ENCODE assay signal across 25 cellular contexts in genomic region chr1:228114827-228115226, GRCh38. TPM values are rescaled to one million over a fixed set of nuclear protein-coding genes. Genes with fewer than 3 reads are reported as not detected.
DNase-seq lines count a peak whose midpoint lies in the region; ATAC-seq, FAIRE-seq and TF ChIP-seq lines count a peak whose summit lies in the region.
"Had no signal": no experiment of that assay in that cellular context is flagged by ENCODE, and none has a peak within 500 bp of the region (broad histone marks: within the 10 kb centered on the region; RNA-seq: fewer than 3 reads in every experiment).

No MANE protein-coding gene starts in this region.

- in situ Hi-C loops in HepG2 (cut with HindIII; ENCODE audit: extremely low pct_ligation_motif_present, low pct_unique_long_range_greater_than_20kb): no loop called here

- BruUV-seq in HepG2 (replicated peaks; lab: Mats Ljungman, UMichigan): no TSS peak

- POLR2A ChIA-PET in HepG2 (lab: Yijun Ruan, JAX): interaction anchor here (0.9 to 2.6 kb wide), 2 partner anchors 16 to 51 kb away, joined by 3 to 8 read pairs; partner anchors contain the start of gene IBA57

- FAIRE-seq in HepG2 (lab: Jason Lieb, UNC): peak; percentile 59
- FAIRE-seq in TTC549 (lab: Jason Lieb, UNC): peak; percentile 64
- FAIRE-seq in colon (lab: Jason Lieb, UNC): peak; percentile 21
- FAIRE-seq: GM12891, GM19239 had no signal

- no peak for TF ChIP-seq RAD21 in HepG2 (CRISPR knock-in tag; IDR thresholded peaks at IDR 0.05)

- 22% methylated on average over 3 of the region's 3 CpGs for WGBS in HepG2 (ENCODE audit: low lambda C conversion rate)
- 51% methylated on average over 3 of the region's 3 CpGs for WGBS in right lobe of liver (ENCODE audit: insufficient coverage, low coverage, low lambda C conversion rate, missing lambda C conversion rate)

- peak; percentile 54 for DNase-seq in HepG2 (ENCODE audit: low spot score)
- DNase-seq in right lobe of liver: no peak
- DNase-seq in mucosa of descending colon: no peak
- DNase-seq: AML-193; Caco-2; Calu3; CD4-positive, alpha-beta T cell; CD8-positive, alpha-beta T cell; DMS 273 treated with DMSO at 0.1 percent for 48 hours; DMS153; DMS53; DMS79; DND-41; EL; GF-D8 had no signal

- H3K36me3 ChIP-seq in HepG2 (replicated peaks in 1 of 2; ENCODE audit: control insufficient read depth in 1 of 2, insufficient read depth in 2 of 2, low read length in 2 of 2) (no peaks in the 10 kb centered on the region), right lobe of liver (no peaks in the 10 kb centered on the region), mucosa of descending colon (ENCODE audit: low read depth) (no peaks in the 10 kb centered on the region)

- peak overlapping the region; percentile 9; the same call in 1 of the 2 replicates for H3K4me2 ChIP-seq in HepG2 (ENCODE audit: low read depth, low read length)
- H3K4me2 ChIP-seq: A549; BLaER1 treated with 17β-estradiol and CSF1 and Interleukin-3, amounts not matched to agents 10 nM and 100 nM had no signal

- TF ChIP-seq POLR2A in HepG2 (IDR thresholded peaks at IDR 0.05; ENCODE audit: insufficient read depth in 1 of 2, low read depth in 2 of 2, low read length in 2 of 2) (no peak), right lobe of liver (IDR thresholded peaks at IDR 0.05) (no peak)

- H4K20me1 ChIP-seq in HepG2 (ENCODE audit: insufficient read depth, low read length): no peaks in the 10 kb centered on the region
- H4K20me1 ChIP-seq: BLaER1 treated with 17β-estradiol and CSF1 and Interleukin-3, amounts not matched to agents 10 nM and 100 nM had no signal

- CTCF ChIA-PET in HepG2 (lab: Yijun Ruan, JAX; ENCODE audit: low intra/inter-chr PET ratio, low total read pairs): no interaction called here

- H2AFZ ChIP-seq in HepG2 (ENCODE audit: low read length): no peak overlapping the region

- H3K27ac ChIP-seq in HepG2 (ENCODE audit: extremely low read length, insufficient read depth, low read length): no peak overlapping the region
- no peak overlapping the region for H3K27ac ChIP-seq in right lobe of liver
- H3K27ac ChIP-seq: 22Rv1; A549; BLaER1 treated with 17β-estradiol and CSF1 and Interleukin-3, amounts not matched to agents 10 nM and 100 nM; C4-2B had no signal

- H3K9ac ChIP-seq in HepG2 (ENCODE audit: insufficient read depth, low read depth, low read length): no peak overlapping the region
- H3K9ac ChIP-seq: BLaER1 treated with 17β-estradiol and CSF1 and Interleukin-3, amounts not matched to agents 10 nM and 100 nM had no signal

- H3K4me3 ChIP-seq in HepG2 (replicated peaks in 1 of 3; ENCODE audit: insufficient read depth in 1 of 3, low read depth in 2 of 3, low read length in 3 of 3): no peak overlapping the region
- no peak overlapping the region for H3K4me3 ChIP-seq in right lobe of liver
- no peak overlapping the region for H3K4me3 ChIP-seq in mucosa of descending colon
- H3K4me3 ChIP-seq: A549; BLaER1 treated with 17β-estradiol and CSF1 and Interleukin-3, amounts not matched to agents 10 nM and 100 nM had no signal

- H3K4me1 ChIP-seq in HepG2 (ENCODE audit: insufficient read depth, low read length): peaks cover 34% of the 10 kb centered on the region
- no peaks in the 10 kb centered on the region for H3K4me1 ChIP-seq in right lobe of liver
- no peaks in the 10 kb centered on the region for H3K4me1 ChIP-seq in mucosa of descending colon (ENCODE audit: low read depth)

- H3K79me2 ChIP-seq in HepG2 (ENCODE audit: insufficient read depth, low read length): no peaks in the 10 kb centered on the region

- H3K27me3 ChIP-seq in HepG2 (ENCODE audit: control insufficient read depth in 1 of 2, insufficient read depth in 2 of 2, low read length in 2 of 2) (no peaks in the 10 kb centered on the region; a peak in 1 of 5 replicates), right lobe of liver (no peaks in the 10 kb centered on the region)
- H3K27me3 ChIP-seq: BLaER1 treated with 17β-estradiol and CSF1 and Interleukin-3, amounts not matched to agents 10 nM and 100 nM had no signal

- ATAC-seq in HepG2 (no peak), right lobe of liver (no peak), mucosa of descending colon (no peak), GM21360 (IDR thresholded peaks at IDR 0.05; ENCODE audit: unreplicated experiment) (no peak)
- no peak for ATAC-seq in activated CD4-positive, CD25-positive, alpha-beta regulatory T cell treated with anti-CD3 and anti-CD28 coated beads, Interleukin-2, amount 50 U/mL, for 24 hours
- ATAC-seq: A549; CD8-positive, alpha-beta T cell had no signal

- intact Hi-C loops in HepG2 (cut with micrococcal nuclease; ENCODE audit: unreplicated experiment) (no loop called here), right lobe of liver (cut with DNase I) (no loop called here), mucosa of descending colon (cut with DNase I, micrococcal nuclease) (no loop called here)

- TF ChIP-seq EP300 in HepG2 (IDR thresholded peaks at IDR 0.05; ENCODE audit: low read depth in 2 of 2, low read length in 2 of 2): peak; percentile 33 to 41; a peak in 1 of 4 replicates
- TF ChIP-seq EP300 in HepG2 (CRISPR knock-in tag; IDR thresholded peaks at IDR 0.05; ENCODE audit: borderline replicate concordance): no peak

- H3K9me3 ChIP-seq in HepG2 (ENCODE audit: low read length): peaks cover 21% of the 10 kb centered on the region
- no peaks in the 10 kb centered on the region for H3K9me3 ChIP-seq in right lobe of liver
- no peaks in the 10 kb centered on the region for H3K9me3 ChIP-seq in mucosa of descending colon

- TF ChIP-seq CTCF in HepG2 (CRISPR knock-in tag; IDR thresholded peaks at IDR 0.05) (no peak), right lobe of liver (IDR thresholded peaks at IDR 0.05) (no peak), mucosa of descending colon (IDR thresholded peaks at IDR 0.05) (no peak)

RNA-seq across cellular contexts. Expression of gene MRPL55, which starts 5.7 kb away (rescaled TPM):
- total RNA-seq in HepG2 (2016; rRNA removed; fragmentation: Illumina TruSeq; extraction: Trizol) (92.9 and 97.9 TPM in 2 replicates), right lobe of liver (10 to 100 TPM; 24.2 to 75.9 (median 38.0) TPM), mucosa of descending colon (10 to 100 TPM; 24.3 to 42.1 (median 37.3) TPM)
- 49.0 and 60.3 TPM in 2 replicates for total RNA-seq in HepG2 (2016; cell fraction: cytosol; rRNA removed; fragmentation: Illumina TruSeq; extraction: Trizol; ENCODE audit: low read depth)
- 86.6 and 104 TPM in 2 replicates for total RNA-seq in HepG2 (2016; cell fraction: insoluble cytoplasmic fraction; rRNA removed; fragmentation: Illumina TruSeq; extraction: Trizol)
- total RNA-seq in HepG2 (2016; cell fraction: membrane; rRNA removed; fragmentation: Illumina TruSeq; extraction: Trizol): 54.0 and 72.4 TPM in 2 replicates
- total RNA-seq in HepG2 (2016; cell fraction: nucleus; rRNA removed; fragmentation: Illumina TruSeq; extraction: Trizol): 52.4 and 56.0 TPM in 2 replicates
- polyA plus RNA-seq in HepG2 (2011; rRNA removed): 58.6 and 74.8 TPM in 2 replicates
- polyA plus RNA-seq in HepG2 (2011; cell fraction: cytosol; rRNA removed): 43.3 and 107 TPM in 2 replicates
- 195 and 229 TPM in 2 replicates for polyA plus RNA-seq in HepG2 (2011; cell fraction: nucleus; rRNA removed)
- polyA plus RNA-seq in HepG2 (2012): 31.6 and 40.6 TPM in 2 replicates
- polyA plus RNA-seq in HepG2 (2016; cell fraction: cytosol; fragmentation: Illumina TruSeq; extraction: Trizol; ENCODE audit: low read depth): 37.6 and 50.2 TPM in 2 replicates
- polyA plus RNA-seq in HepG2 (2016; cell fraction: insoluble cytoplasmic fraction; fragmentation: Illumina TruSeq; extraction: Trizol; ENCODE audit: low read depth): 96.5 and 99.2 TPM in 2 replicates
- polyA plus RNA-seq in HepG2 (2016; cell fraction: membrane; fragmentation: Illumina TruSeq; extraction: Trizol; ENCODE audit: low read depth): 41.3 and 57.8 TPM in 2 replicates
- 81.1 and 106 TPM in 2 replicates for polyA plus RNA-seq in HepG2 (2016; cell fraction: nucleus; fragmentation: Illumina TruSeq; extraction: Trizol; ENCODE audit: insufficient read depth, low read depth)
- polyA minus RNA-seq in HepG2 (2011; rRNA and poly(A)+ RNA removed; ENCODE audit: low replicate concordance): 52.6 and 85.2 TPM in 2 replicates
- 25.1 and 31.5 TPM in 2 replicates for polyA minus RNA-seq in HepG2 (2011; cell fraction: cytosol; rRNA and poly(A)+ RNA removed)
- 29.2 and 32.2 TPM in 2 replicates for polyA minus RNA-seq in HepG2 (2011; cell fraction: nucleus; rRNA and poly(A)+ RNA removed)

RNA-seq across cellular contexts. Expression of gene C1orf35, which starts 11.7 kb away (rescaled TPM):
- total RNA-seq in HepG2 (2016; rRNA removed; fragmentation: Illumina TruSeq; extraction: Trizol): 14.2 and 19.3 TPM in 2 replicates
- total RNA-seq in HepG2 (2016; cell fraction: cytosol; rRNA removed; fragmentation: Illumina TruSeq; extraction: Trizol; ENCODE audit: low read depth): 3.6 and 3.9 TPM in 2 replicates
- 12.7 and 19.3 TPM in 2 replicates for total RNA-seq in HepG2 (2016; cell fraction: insoluble cytoplasmic fraction; rRNA removed; fragmentation: Illumina TruSeq; extraction: Trizol)
- total RNA-seq in HepG2 (2016; cell fraction: membrane; rRNA removed; fragmentation: Illumina TruSeq; extraction: Trizol): 5.2 and 7.7 TPM in 2 replicates
- 10.2 and 14.8 TPM in 2 replicates for total RNA-seq in HepG2 (2016; cell fraction: nucleus; rRNA removed; fragmentation: Illumina TruSeq; extraction: Trizol)
- 8.1 and 8.8 TPM in 2 replicates for polyA plus RNA-seq in HepG2 (2011; rRNA removed)
- polyA plus RNA-seq in HepG2 (2011; cell fraction: cytosol; rRNA removed): 5.5 and 9.0 TPM in 2 replicates
- polyA plus RNA-seq in HepG2 (2011; cell fraction: nucleus; rRNA removed): 34.5 and 36.2 TPM in 2 replicates
- polyA plus RNA-seq in HepG2 (2012): 6.8 and 7.0 TPM in 2 replicates
- polyA plus RNA-seq in HepG2 (2016; cell fraction: cytosol; fragmentation: Illumina TruSeq; extraction: Trizol; ENCODE audit: low read depth): 2.9 and 3.3 TPM in 2 replicates
- polyA plus RNA-seq in HepG2 (2016; cell fraction: insoluble cytoplasmic fraction; fragmentation: Illumina TruSeq; extraction: Trizol; ENCODE audit: low read depth): 14.4 and 15.4 TPM in 2 replicates
- polyA plus RNA-seq in HepG2 (2016; cell fraction: membrane; fragmentation: Illumina TruSeq; extraction: Trizol; ENCODE audit: low read depth): 4.2 TPM in 2 replicates
- 35.0 and 36.9 TPM in 2 replicates for polyA plus RNA-seq in HepG2 (2016; cell fraction: nucleus; fragmentation: Illumina TruSeq; extraction: Trizol; ENCODE audit: insufficient read depth, low read depth)
- polyA minus RNA-seq in HepG2 (2011; rRNA and poly(A)+ RNA removed; ENCODE audit: low replicate concordance): 3.9 and 4.2 TPM in 2 replicates
- polyA minus RNA-seq in HepG2 (2011; cell fraction: cytosol; rRNA and poly(A)+ RNA removed): 1.2 and 2.6 TPM in 2 replicates
- polyA minus RNA-seq in HepG2 (2011; cell fraction: nucleus; rRNA and poly(A)+ RNA removed): 2.7 and 3.4 TPM in 2 replicates
- 1 to 10 TPM; 3.4 to 6.3 (median 5.2) TPM for total RNA-seq in right lobe of liver
- 10 to 100 TPM; 10.6 to 15.7 (median 13.9) TPM for total RNA-seq in mucosa of descending colon

RNA-seq across cellular contexts. Expression of gene GUK1, which starts 25.3 kb away (rescaled TPM):
- total RNA-seq in HepG2 (2016; rRNA removed; fragmentation: Illumina TruSeq; extraction: Trizol): 82.7 and 116 TPM in 2 replicates
- total RNA-seq in HepG2 (2016; cell fraction: cytosol; rRNA removed; fragmentation: Illumina TruSeq; extraction: Trizol; ENCODE audit: low read depth): 772 and 776 TPM in 2 replicates
- 78.9 and 120 TPM in 2 replicates for total RNA-seq in HepG2 (2016; cell fraction: insoluble cytoplasmic fraction; rRNA removed; fragmentation: Illumina TruSeq; extraction: Trizol)
- total RNA-seq in HepG2 (2016; cell fraction: membrane; rRNA removed; fragmentation: Illumina TruSeq; extraction: Trizol): 448 and 476 TPM in 2 replicates
- 51.4 and 56.9 TPM in 2 replicates for total RNA-seq in HepG2 (2016; cell fraction: nucleus; rRNA removed; fragmentation: Illumina TruSeq; extraction: Trizol)
- polyA plus RNA-seq in HepG2 (2011; rRNA removed): 154 and 205 TPM in 2 replicates
- polyA plus RNA-seq in HepG2 (2011; cell fraction: cytosol; rRNA removed): 228 and 301 TPM in 2 replicates
- 387 and 492 TPM in 2 replicates for polyA plus RNA-seq in HepG2 (2011; cell fraction: nucleus; rRNA removed)
- polyA plus RNA-seq in HepG2 (2012): 58.4 and 85.4 TPM in 2 replicates
- 764 and 775 TPM in 2 replicates for polyA plus RNA-seq in HepG2 (2016; cell fraction: cytosol; fragmentation: Illumina TruSeq; extraction: Trizol; ENCODE audit: low read depth)
- polyA plus RNA-seq in HepG2 (2016; cell fraction: insoluble cytoplasmic fraction; fragmentation: Illumina TruSeq; extraction: Trizol; ENCODE audit: low read depth): 78.9 and 87.4 TPM in 2 replicates
- polyA plus RNA-seq in HepG2 (2016; cell fraction: membrane; fragmentation: Illumina TruSeq; extraction: Trizol; ENCODE audit: low read depth): 402 and 423 TPM in 2 replicates
- polyA plus RNA-seq in HepG2 (2016; cell fraction: nucleus; fragmentation: Illumina TruSeq; extraction: Trizol; ENCODE audit: insufficient read depth, low read depth): 119 and 120 TPM in 2 replicates
- 81.2 and 86.5 TPM in 2 replicates for polyA minus RNA-seq in HepG2 (2011; rRNA and poly(A)+ RNA removed; ENCODE audit: low replicate concordance)
- 31.2 and 41.7 TPM in 2 replicates for polyA minus RNA-seq in HepG2 (2011; cell fraction: cytosol; rRNA and poly(A)+ RNA removed)
- polyA minus RNA-seq in HepG2 (2011; cell fraction: nucleus; rRNA and poly(A)+ RNA removed): 52.1 and 60.5 TPM in 2 replicates
- total RNA-seq in right lobe of liver: 100 to 1,000 TPM in 4 of 6 experiments, 10 to 100 TPM in 2; 78.0 to 235 (median 108) TPM
- 100 to 1,000 TPM; 165 to 182 (median 178) TPM for total RNA-seq in mucosa of descending colon

RNA-seq across cellular contexts. Expression of gene ARF1, which starts 32.3 kb away (rescaled TPM):
- 186 and 210 TPM in 2 replicates for total RNA-seq in HepG2 (2016; rRNA removed; fragmentation: Illumina TruSeq; extraction: Trizol)
- total RNA-seq in HepG2 (2016; cell fraction: cytosol; rRNA removed; fragmentation: Illumina TruSeq; extraction: Trizol; ENCODE audit: low read depth): 81.7 and 86.1 TPM in 2 replicates
- 189 and 192 TPM in 2 replicates for total RNA-seq in HepG2 (2016; cell fraction: insoluble cytoplasmic fraction; rRNA removed; fragmentation: Illumina TruSeq; extraction: Trizol)
- 147 and 149 TPM in 2 replicates for total RNA-seq in HepG2 (2016; cell fraction: membrane; rRNA removed; fragmentation: Illumina TruSeq; extraction: Trizol)
- 107 and 112 TPM in 2 replicates for total RNA-seq in HepG2 (2016; cell fraction: nucleus; rRNA removed; fragmentation: Illumina TruSeq; extraction: Trizol)
- polyA plus RNA-seq in HepG2 (2011; rRNA removed): 327 and 337 TPM in 2 replicates
- 324 and 458 TPM in 2 replicates for polyA plus RNA-seq in HepG2 (2011; cell fraction: cytosol; rRNA removed)
- 231 and 250 TPM in 2 replicates for polyA plus RNA-seq in HepG2 (2011; cell fraction: nucleus; rRNA removed)
- 231 and 263 TPM in 2 replicates for polyA plus RNA-seq in HepG2 (2012)
- 82.3 and 83.9 TPM in 2 replicates for polyA plus RNA-seq in HepG2 (2016; cell fraction: cytosol; fragmentation: Illumina TruSeq; extraction: Trizol; ENCODE audit: low read depth)
- 300 and 336 TPM in 2 replicates for polyA plus RNA-seq in HepG2 (2016; cell fraction: insoluble cytoplasmic fraction; fragmentation: Illumina TruSeq; extraction: Trizol; ENCODE audit: low read depth)
- 127 and 132 TPM in 2 replicates for polyA plus RNA-seq in HepG2 (2016; cell fraction: membrane; fragmentation: Illumina TruSeq; extraction: Trizol; ENCODE audit: low read depth)
- polyA plus RNA-seq in HepG2 (2016; cell fraction: nucleus; fragmentation: Illumina TruSeq; extraction: Trizol; ENCODE audit: insufficient read depth, low read depth): 254 and 261 TPM in 2 replicates
- polyA minus RNA-seq in HepG2 (2011; rRNA and poly(A)+ RNA removed; ENCODE audit: low replicate concordance): 586 and 708 TPM in 2 replicates
- 237 and 248 TPM in 2 replicates for polyA minus RNA-seq in HepG2 (2011; cell fraction: cytosol; rRNA and poly(A)+ RNA removed)
- 85.8 and 86.9 TPM in 2 replicates for polyA minus RNA-seq in HepG2 (2011; cell fraction: nucleus; rRNA and poly(A)+ RNA removed)
- 100 to 1,000 TPM; 143 to 261 (median 193) TPM for total RNA-seq in right lobe of liver
- 100 to 1,000 TPM; 339 to 490 (median 479) TPM for total RNA-seq in mucosa of descending colon

RNA-seq across cellular contexts. Expression of gene GJC2, which starts 34.9 kb away (rescaled TPM):
- 1.6 and 3.8 TPM in 2 replicates for total RNA-seq in HepG2 (2016; rRNA removed; fragmentation: Illumina TruSeq; extraction: Trizol)
- 0.79 and 1.0 TPM in 2 replicates for total RNA-seq in HepG2 (2016; cell fraction: cytosol; rRNA removed; fragmentation: Illumina TruSeq; extraction: Trizol; ENCODE audit: low read depth)
- 1.5 and 3.8 TPM in 2 replicates for total RNA-seq in HepG2 (2016; cell fraction: insoluble cytoplasmic fraction; rRNA removed; fragmentation: Illumina TruSeq; extraction: Trizol)
- total RNA-seq in HepG2 (2016; cell fraction: membrane; rRNA removed; fragmentation: Illumina TruSeq; extraction: Trizol): 1.4 and 2.0 TPM in 2 replicates
- total RNA-seq in HepG2 (2016; cell fraction: nucleus; rRNA removed; fragmentation: Illumina TruSeq; extraction: Trizol): 2.3 and 2.4 TPM in 2 replicates
- 1.6 and 2.5 TPM in 2 replicates for polyA plus RNA-seq in HepG2 (2011; rRNA removed)
- 1.4 and 3.3 TPM in 2 replicates for polyA plus RNA-seq in HepG2 (2011; cell fraction: cytosol; rRNA removed)
- polyA plus RNA-seq in HepG2 (2011; cell fraction: nucleus; rRNA removed): 3.1 and 3.8 TPM in 2 replicates
- 2.5 and 2.9 TPM in 2 replicates for polyA plus RNA-seq in HepG2 (2012)
- polyA plus RNA-seq in HepG2 (2016; cell fraction: cytosol; fragmentation: Illumina TruSeq; extraction: Trizol; ENCODE audit: low read depth): 0.48 and 0.51 TPM in 2 replicates
- 1.7 and 1.8 TPM in 2 replicates for polyA plus RNA-seq in HepG2 (2016; cell fraction: insoluble cytoplasmic fraction; fragmentation: Illumina TruSeq; extraction: Trizol; ENCODE audit: low read depth)
- 1.2 and 1.3 TPM in 2 replicates for polyA plus RNA-seq in HepG2 (2016; cell fraction: membrane; fragmentation: Illumina TruSeq; extraction: Trizol; ENCODE audit: low read depth)
- 3.1 and 3.7 TPM in 2 replicates for polyA plus RNA-seq in HepG2 (2016; cell fraction: nucleus; fragmentation: Illumina TruSeq; extraction: Trizol; ENCODE audit: insufficient read depth, low read depth)
- polyA minus RNA-seq in HepG2 (2011; rRNA and poly(A)+ RNA removed; ENCODE audit: low replicate concordance): 0.65 and 7.9 TPM in 2 replicates
- polyA minus RNA-seq in HepG2 (2011; cell fraction: cytosol; rRNA and poly(A)+ RNA removed): 2.4 and 5.1 TPM in 2 replicates
- polyA minus RNA-seq in HepG2 (2011; cell fraction: nucleus; rRNA and poly(A)+ RNA removed): 2.4 and 2.7 TPM in 2 replicates
- under 1 TPM in 5 of 6 experiments, not detected in 1; 0.12 to 0.44 (median 0.16) TPM for total RNA-seq in right lobe of liver
- total RNA-seq in mucosa of descending colon: 1 to 10 TPM in 2 of 3 donors, under 1 TPM in 1; 0.55 to 8.9 (median 1.5) TPM
